Comparison of ENCODE assay signal across 17 cellular contexts in the genomic region with DNA sequence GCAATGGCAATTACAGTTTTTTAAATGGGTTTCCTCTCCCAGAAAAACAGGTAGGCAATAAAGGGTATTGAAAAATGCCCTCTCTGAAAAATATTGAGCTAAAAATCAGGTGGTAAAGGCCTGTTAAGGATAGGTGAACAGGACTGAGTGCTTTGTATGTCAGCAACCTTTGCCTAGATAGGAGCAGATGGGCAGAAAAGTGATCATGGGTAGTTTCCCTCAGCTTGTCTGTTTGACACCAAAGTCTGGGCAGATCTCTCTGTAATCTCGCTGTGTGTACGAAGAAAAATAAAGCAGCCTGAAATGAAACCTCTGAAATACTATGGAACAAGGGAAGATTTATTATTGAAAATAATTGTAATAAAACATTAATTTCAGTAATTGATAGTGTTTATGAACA. TPM values are rescaled to one million over a fixed set of nuclear protein-coding genes. Genes with fewer than 3 reads are reported as not detected.
DNase-seq lines count a peak whose midpoint lies in the region; ATAC-seq and TF ChIP-seq lines count a peak whose summit lies in the region.
"Had no signal": no experiment of that assay in that cellular context is flagged by ENCODE, and none has a peak within 500 bp of the region (broad histone marks: within the 10 kb centered on the region; RNA-seq: fewer than 3 reads in every experiment).

No MANE protein-coding gene starts in this region.

- no peak for TF ChIP-seq CTCF in MCF 10A (IDR thresholded peaks at IDR 0.05; ENCODE audit: unreplicated experiment)
- TF ChIP-seq CTCF in mammary epithelial cell (conservative IDR thresholded peaks at IDR 0.05 in 1 of 2, IDR thresholded peaks at IDR 0.05 in 1 of 2; ENCODE audit: extremely low read depth in 1 of 2, insufficient read depth in 1 of 2, low read depth in 1 of 2, low read length in 2 of 2), result no peak
- TF ChIP-seq CTCF in KMS-11 (conservative IDR thresholded peaks at IDR 0.05; ENCODE audit: low read depth, low read length), result no peak
- TF ChIP-seq CTCF in thoracic aorta (IDR thresholded peaks at IDR 0.05), result no peak
- no peak for TF ChIP-seq CTCF in nephron progenitor cell (IDR thresholded peaks at IDR 0.05)

- peaks cover 14% of the 10 kb centered on the region for H3K4me1 Mint-ChIP-seq in MCF 10A (ENCODE audit: insufficient read depth, unreplicated experiment)
- no peaks in the 10 kb centered on the region for H3K4me1 Mint-ChIP-seq in nephron progenitor cell
- H3K4me1 Mint-ChIP-seq: CD4-positive, alpha-beta memory T cell had no signal

- no peak overlapping the region for H3K4me2 ChIP-seq in mammary epithelial cell (ENCODE audit: insufficient read depth, low read depth, low read length)
- H3K4me2 ChIP-seq in KMS-11, result peak overlapping the region; percentile 43
- H3K4me2 ChIP-seq: BLaER1 had no signal

- no peak overlapping the region for H3K4me3 Mint-ChIP-seq in MCF 10A (ENCODE audit: unreplicated experiment)
- no peak overlapping the region for H3K4me3 Mint-ChIP-seq in nephron progenitor cell
- H3K4me3 Mint-ChIP-seq: CD4-positive, alpha-beta memory T cell had no signal

- H4K20me1 ChIP-seq in mammary epithelial cell (ENCODE audit: insufficient read depth, low read length) (no peaks in the 10 kb centered on the region), KMS-11 (ENCODE audit: insufficient read depth) (no peaks in the 10 kb centered on the region)
- H4K20me1 ChIP-seq: BLaER1 had no signal

- POLR2A ChIA-PET in MCF 10A (lab: Yijun Ruan, JAX), result no interaction called here

- no peak for ATAC-seq in thoracic aorta (ENCODE audit: insufficient number of reproducible peaks, low FRiP score, low read depth)
- ATAC-seq: HCT116 had no signal

- no peak overlapping the region for H3K4me3 ChIP-seq in mammary epithelial cell (replicated peaks in 1 of 3; ENCODE audit: insufficient read depth in 1 of 3, low read depth in 2 of 3, low read length in 3 of 3)
- H3K4me3 ChIP-seq in KMS-11 (IDR thresholded peaks at IDR 0.05; ENCODE audit: insufficient read depth, low read depth, low read length), result no peak overlapping the region
- H3K4me3 ChIP-seq in endocrine pancreas (ENCODE audit: control insufficient read depth, insufficient read depth, low read length), result peak overlapping the region; percentile 75
- peak overlapping the region; percentile 40 for H3K4me3 ChIP-seq in thoracic aorta
- H3K4me3 ChIP-seq: BLaER1 had no signal

- H3K27ac Mint-ChIP-seq in MCF 10A (ENCODE audit: low read depth, unreplicated experiment) (peak overlapping the region; percentile 59), nephron progenitor cell (no peak overlapping the region)
- H3K27ac Mint-ChIP-seq: CD4-positive, alpha-beta memory T cell had no signal

- no peak overlapping the region for H2AFZ ChIP-seq in mammary epithelial cell (ENCODE audit: low read depth, low read length)
- peak overlapping the region; percentile 31; the same call in 1 of the 2 replicates for H2AFZ ChIP-seq in KMS-11 (ENCODE audit: low read depth)

- H3K79me2 ChIP-seq in mammary epithelial cell (ENCODE audit: insufficient read depth, low read length) (no peaks in the 10 kb centered on the region), KMS-11 (ENCODE audit: insufficient read depth, low read depth) (0 out of 2 replicates have a peak, but pooled peaks cover 6% of the 10 kb centered on the region)

- in situ Hi-C loops in mammary epithelial cell (cut with MboI; ENCODE audit: low sequenced_read_pairs in 2 of 2), result no loop called here

- no peaks in the 10 kb centered on the region for H3K9me3 ChIP-seq in mammary epithelial cell (replicated peaks; ENCODE audit: insufficient read depth, low read length)
- no peaks in the 10 kb centered on the region for H3K9me3 ChIP-seq in endocrine pancreas (ENCODE audit: control insufficient read depth, low read length)
- H3K9me3 ChIP-seq in thoracic aorta, result no peaks in the 10 kb centered on the region
- H3K9me3 ChIP-seq: BLaER1 had no signal

- DNase-seq in MCF 10A (ENCODE audit: unreplicated experiment) (no peak), mammary epithelial cell (no peak), thoracic aorta (ENCODE audit: low spot score) (no peak), nephron progenitor cell (no peak)
- no peak for DNase-seq in activated CD8-positive, alpha-beta memory T cell treated with anti-CD3 and anti-CD28 coated beads, Interleukin-2, amount 50 U/mL, for 4 hours
- DNase-seq: CD4-positive, alpha-beta memory T cell; GF-D8; GOT3; NCI-H1092 treated with DMSO at 0.1 percent for 48 hours; NCI-H146; NCI-H2029 treated with DMSO at 0.1 percent for 48 hours; NCI-H446 treated with DMSO at 0.1 percent for 48 hours; SIG-M5 had no signal

- no peak overlapping the region for H3K9ac ChIP-seq in mammary epithelial cell (ENCODE audit: insufficient read depth, low read length)
- H3K9ac ChIP-seq in KMS-11, result peak overlapping the region; percentile 33; the same call in 1 of the 2 replicates
- peak overlapping the region; percentile 72 for H3K9ac ChIP-seq in endocrine pancreas (ENCODE audit: control insufficient read depth, insufficient read depth, low read length)
- H3K9ac ChIP-seq: BLaER1 had no signal

- 100% methylated on average over 2 of the region's 2 CpGs for WGBS in mammary epithelial cell (ENCODE audit: low coverage, missing lambda C conversion rate)

- CTCF ChIA-PET in MCF 10A (lab: Yijun Ruan, JAX) (interaction anchor here (2.2 kb wide), 1 partner anchor 33 kb away, joined by 13 read pairs; no protein-coding TSS in a partner anchor), mammary epithelial cell (lab: Charles Lee; ENCODE audit: low non-redundant PET) (no interaction called here)

- intact Hi-C loops in MCF 10A (cut with micrococcal nuclease), result no loop called here
- intact Hi-C loops in mammary epithelial cell (cut with micrococcal nuclease), result no loop called here

- H3K36me3 ChIP-seq in mammary epithelial cell (ENCODE audit: insufficient read depth, low read length) (no peaks in the 10 kb centered on the region), KMS-11 (ENCODE audit: insufficient read depth) (no peaks in the 10 kb centered on the region), endocrine pancreas (ENCODE audit: control insufficient read depth, insufficient read depth, low read length) (no peaks in the 10 kb centered on the region), thoracic aorta (no peaks in the 10 kb centered on the region)
- H3K36me3 ChIP-seq: BLaER1 had no signal

- dilution Hi-C loops in mammary epithelial cell (cut with HindIII; ENCODE audit: low sequenced_read_pairs), result no loop called here

- no TSS peak for BruUV-seq in MCF 10A (replicated peaks; lab: Mats Ljungman, UMichigan)
- no TSS peak for BruUV-seq in mammary epithelial cell (replicated peaks; lab: Mats Ljungman, UMichigan)

- H3K27me3 ChIP-seq in mammary epithelial cell (ENCODE audit: insufficient read depth, low read length) (peaks cover 4% of the 10 kb centered on the region), KMS-11 (ENCODE audit: insufficient read depth, low read depth) (no peaks in the 10 kb centered on the region), endocrine pancreas (ENCODE audit: control insufficient read depth, insufficient read depth, low read length) (no peaks in the 10 kb centered on the region), thoracic aorta (replicated peaks; ENCODE audit: insufficient read depth) (no peaks in the 10 kb centered on the region)
- H3K27me3 ChIP-seq: BLaER1 had no signal

- no peak overlapping the region for H3K27ac ChIP-seq in mammary epithelial cell (ENCODE audit: insufficient read depth, low read depth, low read length)
- H3K27ac ChIP-seq in KMS-11, result peak overlapping the region; percentile 60
- peak overlapping the region; percentile 47 to 65 for H3K27ac ChIP-seq in thoracic aorta
- H3K27ac ChIP-seq: BLaER1 had no signal

- no peaks in the 10 kb centered on the region for H3K4me1 ChIP-seq in mammary epithelial cell (ENCODE audit: insufficient read depth, low read length)
- H3K4me1 ChIP-seq in KMS-11 (ENCODE audit: low read depth, poor library complexity, severe bottlenecking), result peaks cover 71% of the 10 kb centered on the region
- H3K4me1 ChIP-seq in endocrine pancreas (ENCODE audit: control insufficient read depth, insufficient read depth, low read length), result peaks cover 8% of the 10 kb centered on the region
- H3K4me1 ChIP-seq in thoracic aorta (ENCODE audit: control insufficient read depth in 1 of 2, low read depth in 2 of 2), result peaks cover 4 to 54% of the 10 kb centered on the region in 2 donors
- H3K4me1 ChIP-seq: BLaER1 had no signal

- H3K9me3 Mint-ChIP-seq in MCF 10A (ENCODE audit: unreplicated experiment) (no peaks in the 10 kb centered on the region), nephron progenitor cell (peaks cover under 1% of the 10 kb centered on the region)

- H3K36me3 Mint-ChIP-seq in MCF 10A (ENCODE audit: insufficient read depth, unreplicated experiment) (no peaks in the 10 kb centered on the region), nephron progenitor cell (ENCODE audit: low read depth) (no peaks in the 10 kb centered on the region)
- H3K36me3 Mint-ChIP-seq: CD4-positive, alpha-beta memory T cell had no signal

- H3K27me3 Mint-ChIP-seq in MCF 10A (ENCODE audit: insufficient read depth, unreplicated experiment), result no peaks in the 10 kb centered on the region
- no peaks in the 10 kb centered on the region for H3K27me3 Mint-ChIP-seq in nephron progenitor cell (ENCODE audit: low read depth, poor library complexity)
- H3K27me3 Mint-ChIP-seq: CD4-positive, alpha-beta memory T cell had no signal

RNA-seq across cellular contexts. Expression of gene RNF180, which starts 15.8 kb away (rescaled TPM):
- 6.0 and 7.4 TPM in 2 replicates for total RNA-seq in MCF 10A (2022)
- total RNA-seq in mammary epithelial cell, result 1 to 10 TPM; 2.9 to 9.3 TPM
- polyA plus RNA-seq in mammary epithelial cell, result 0.20 TPM
- 3.3 TPM for polyA minus RNA-seq in mammary epithelial cell
- 10 to 100 TPM; 46.6 to 51.1 TPM for total RNA-seq in thoracic aorta
- total RNA-seq: CD4-positive, alpha-beta memory T cell had no signal
- polyA plus RNA-seq: CD4-positive, alpha-beta memory T cell had no signal

Comparison
In these comparisons a context has a peak if more than half of its experiments do, and no peak if none do; other contexts are left out.
1. H3K4me3 ChIP-seq: peak in endocrine pancreas (single experiment) and thoracic aorta (single experiment); none in mammary epithelial cell (0 of 3) and KMS-11 (single experiment).